ENCODE assay signal across 8 cellular contexts in the genomic region with DNA sequence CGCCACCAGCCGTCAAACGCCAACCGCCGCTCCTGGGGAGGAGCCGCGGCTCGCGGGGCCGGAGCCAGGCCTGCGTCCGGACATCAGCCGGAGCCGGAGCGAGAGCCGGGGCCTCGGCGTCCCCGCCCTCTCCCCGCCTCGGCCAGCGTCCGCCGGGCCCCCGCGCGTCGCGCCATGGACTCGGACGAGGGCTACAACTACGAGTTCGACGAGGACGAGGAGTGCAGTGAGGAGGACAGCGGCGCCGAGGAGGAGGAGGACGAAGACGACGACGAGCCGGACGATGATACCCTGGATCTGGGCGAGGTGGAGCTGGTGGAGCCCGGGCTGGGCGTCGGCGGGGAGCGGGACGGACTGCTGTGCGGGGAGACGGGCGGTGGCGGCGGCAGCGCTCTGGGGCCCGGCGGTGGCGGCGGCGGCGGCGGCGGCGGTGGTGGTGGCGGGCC. TPM values are rescaled to one million over a fixed set of nuclear protein-coding genes. Genes with fewer than 3 reads are reported as not detected.
DNase-seq lines count a peak whose midpoint lies in the region; ATAC-seq and TF ChIP-seq lines count a peak whose summit lies in the region.

No MANE protein-coding gene starts in this region.

- peak; percentile 12 for ATAC-seq in CD8-positive, alpha-beta T cell
- ATAC-seq in RWPE2 (ENCODE audit: low read depth) = peak; percentile 49
- no peak for ATAC-seq in HG03457 (IDR thresholded peaks at IDR 0.05; ENCODE audit: unreplicated experiment)

- H3K9me2 ChIP-seq in GM23248 (ENCODE audit: insufficient read depth) = no peaks in the 10 kb centered on the region

- 1 to 2% methylated on average over 16 to 42 of the region's 67 CpGs for WGBS in GM23248 (ENCODE audit: low coverage in 1 of 2, low lambda C conversion rate in 2 of 2, missing lambda C conversion rate in 2 of 2), 2 experiments
- WGBS in esophagus, 2 donors = 1% methylated on average over 27 to 67 of the region's 67 CpGs

- peak in 1 of 7 experiments; percentile 19 for DNase-seq in CD8-positive, alpha-beta T cell
- no peak for DNase-seq in GM23248
- DNase-seq in RWPE2 (ENCODE audit: low spot score) = peak; percentile 74
- DNase-seq in neural crest cell (ENCODE audit: low read depth, low spot score) = no peak
- no peak for DNase-seq in 8988T
- no peak for DNase-seq in cerebellar nuclear complex (lab: John Stamatoyannopoulos, UW)

- peak overlapping the region; percentile 65 for H2AFZ ChIP-seq in GM23248

- peak overlapping the region; percentile 99 for H3K9ac ChIP-seq in GM23248

- POLR2A ChIA-PET in CD8-positive, alpha-beta T cell (lab: Charles Lee) = interaction anchor here (1.0 to 3.8 kb wide), 4 partner anchors 12 to 244 kb away, joined by 3 to 39 read pairs (median 6); partner anchors contain the start of genes HEXA and PKM

- no peak for TF ChIP-seq CTCF in CD8-positive, alpha-beta T cell (IDR thresholded peaks at IDR 0.05)
- no peak for TF ChIP-seq CTCF in RWPE2 (IDR thresholded peaks at IDR 0.05; ENCODE audit: poor library complexity, severe bottlenecking)
- TF ChIP-seq CTCF in neural crest cell (conservative IDR thresholded peaks at IDR 0.05) = no peak

- peak overlapping the region; percentile 99 for H3K4me2 ChIP-seq in GM23248 (ENCODE audit: unreplicated experiment)

- peaks cover 18% of the 10 kb centered on the region; the same call in 1 of the 2 replicates for H4K20me1 ChIP-seq in GM23248 (ENCODE audit: insufficient read depth)

- H3K4me1 Mint-ChIP-seq in CD8-positive, alpha-beta T cell (ENCODE audit: low read depth) = peaks cover 54% of the 10 kb centered on the region
- H3K4me1 Mint-ChIP-seq in neural crest cell = peaks cover 38% of the 10 kb centered on the region

- in situ Hi-C loops in GM23248 (cut with MboI) = no loop called here

- CTCF ChIA-PET in CD8-positive, alpha-beta T cell (lab: Charles Lee) = interaction anchor here (0.6 kb wide), 1 partner anchor 109 kb away, joined by 3 read pairs; no protein-coding TSS in a partner anchor

- peaks cover 52% of the 10 kb centered on the region for H3K4me1 ChIP-seq in CD8-positive, alpha-beta T cell (ENCODE audit: insufficient read depth, low read length)
- H3K4me1 ChIP-seq in GM23248 (ENCODE audit: insufficient read depth) (peaks cover 31% of the 10 kb centered on the region), RWPE2 (ENCODE audit: insufficient read depth, poor library complexity, severe bottlenecking) (peaks cover 17% of the 10 kb centered on the region), esophagus (ENCODE audit: control insufficient read depth in 2 of 2, insufficient read depth in 2 of 2, low read length in 1 of 2) (no peaks in the 10 kb centered on the region)

- H3K27ac Mint-ChIP-seq in CD8-positive, alpha-beta T cell = peak overlapping the region; percentile 99
- H3K27ac Mint-ChIP-seq in neural crest cell (ENCODE audit: unreplicated experiment) = peak overlapping the region; percentile 99

- peak overlapping the region; percentile 93 for H3K4me3 ChIP-seq in CD8-positive, alpha-beta T cell (ENCODE audit: low read depth, low read length)
- H3K4me3 ChIP-seq in GM23248 (peak overlapping the region; percentile 99), RWPE2 (ENCODE audit: severe bottlenecking) (peak overlapping the region; percentile 79), esophagus (ENCODE audit: low read depth in 1 of 2, low read length in 2 of 2) (peak overlapping the region; percentile 64 to 89)

- H3K4me3 Mint-ChIP-seq in CD8-positive, alpha-beta T cell = peak overlapping the region; percentile 97
- peak overlapping the region; percentile 97 for H3K4me3 Mint-ChIP-seq in neural crest cell

- H3K9me3 ChIP-seq in CD8-positive, alpha-beta T cell (ENCODE audit: low read length) = no peaks in the 10 kb centered on the region
- H3K9me3 ChIP-seq in GM23248 (ENCODE audit: low read depth) (no peaks in the 10 kb centered on the region), RWPE2 (ENCODE audit: severe bottlenecking) (no peaks in the 10 kb centered on the region), esophagus (ENCODE audit: control insufficient read depth in 2 of 2, insufficient read depth in 1 of 2, low read depth in 1 of 2, low read length in 1 of 2) (no peaks in the 10 kb centered on the region)

- H3K9me3 Mint-ChIP-seq in CD8-positive, alpha-beta T cell = no peaks in the 10 kb centered on the region
- no peaks in the 10 kb centered on the region for H3K9me3 Mint-ChIP-seq in neural crest cell

- H3F3A ChIP-seq in GM23248 (ENCODE audit: insufficient read depth) = peaks cover 30% of the 10 kb centered on the region

- H3K27me3 ChIP-seq in CD8-positive, alpha-beta T cell (ENCODE audit: insufficient read depth, low read length) = no peaks in the 10 kb centered on the region
- H3K27me3 ChIP-seq in GM23248 (replicated peaks; ENCODE audit: insufficient read depth) = no peaks in the 10 kb centered on the region
- no peaks in the 10 kb centered on the region for H3K27me3 ChIP-seq in RWPE2 (ENCODE audit: insufficient read depth, poor library complexity, severe bottlenecking)
- H3K27me3 ChIP-seq in esophagus (ENCODE audit: control insufficient read depth in 1 of 2, insufficient read depth in 2 of 2, low read length in 2 of 2) = no peaks in the 10 kb centered on the region

- H3K36me3 ChIP-seq in CD8-positive, alpha-beta T cell (ENCODE audit: insufficient read depth, low read length) = no peaks in the 10 kb centered on the region
- H3K36me3 ChIP-seq in GM23248 (ENCODE audit: low read depth) = 0 out of 2 replicates have a peak, but pooled peaks cover 14% of the 10 kb centered on the region
- peaks cover 40% of the 10 kb centered on the region for H3K36me3 ChIP-seq in RWPE2 (ENCODE audit: low read depth)
- H3K36me3 ChIP-seq in esophagus (ENCODE audit: control insufficient read depth in 2 of 2, insufficient read depth in 2 of 2, low read length in 1 of 2) = no peaks in the 10 kb centered on the region

- H3K79me2 ChIP-seq in GM23248 (ENCODE audit: insufficient read depth) = peaks cover 48% of the 10 kb centered on the region

- peak overlapping the region; percentile 100 for H3K27ac ChIP-seq in CD8-positive, alpha-beta T cell (ENCODE audit: low read depth, low read length)
- H3K27ac ChIP-seq in GM23248 = peak overlapping the region; percentile 99
- peak overlapping the region; percentile 85 for H3K27ac ChIP-seq in RWPE2 (ENCODE audit: poor library complexity, severe bottlenecking)
- H3K27ac ChIP-seq in esophagus (ENCODE audit: low read depth in 2 of 2, low read length in 1 of 2) = peak overlapping the region; percentile 100

- peaks cover 41% of the 10 kb centered on the region for H3K36me3 Mint-ChIP-seq in CD8-positive, alpha-beta T cell
- H3K36me3 Mint-ChIP-seq in neural crest cell (ENCODE audit: low read depth) = peaks cover 16% of the 10 kb centered on the region

- H3K27me3 Mint-ChIP-seq in CD8-positive, alpha-beta T cell (ENCODE audit: low read depth) = no peaks in the 10 kb centered on the region
- no peaks in the 10 kb centered on the region for H3K27me3 Mint-ChIP-seq in neural crest cell (ENCODE audit: low read depth)

- intact Hi-C loops in CD8-positive, alpha-beta T cell (cut with DNase I, micrococcal nuclease) = loop anchor here (2.0 to 5.0 kb wide), 6 partner anchors 58 to 310 kb away; partner anchors contain the start of genes BBS4 (in 2 of the 2), HIGD2B (in 2 of the 2) and HEXA (in 1 of the 2)

RNA-seq across cellular contexts. Expression of gene ARIH1, which starts 0.4 kb away (rescaled TPM):
- total RNA-seq in CD8-positive, alpha-beta T cell = 100 to 1,000 TPM; 343 to 351 TPM
- total RNA-seq in GM23248 (2014; rRNA removed; shearing (Covaris generic)) = 24.5 and 42.1 TPM in 2 replicates
- polyA plus RNA-seq in GM23248 (2016; fragmentation: Nextera tagmentation; extraction: Ambion mirVana) = 29.5 and 31.1 TPM in 2 replicates
- 10 to 100 TPM; 17.5 to 17.6 TPM for polyA plus RNA-seq in esophagus
- 146 and 154 TPM in 2 replicates for total RNA-seq in neural crest cell
